Comparison of ENCODE assay signal across 9 cellular contexts in genomic region chr5:96743805-96744559, GRCh38.
DNase-seq lines count a peak whose midpoint lies in the region; ATAC-seq and TF ChIP-seq lines count a peak whose summit lies in the region.
"Had no signal": no experiment of that assay in that cellular context is flagged by ENCODE, and none has a peak within 500 bp of the region (broad histone marks: within the 10 kb centered on the region; RNA-seq: fewer than 3 reads in every experiment).

No MANE protein-coding gene starts in this region.

- H3K4me3 ChIP-seq in heart right ventricle (peak overlapping the region in 6 of 10 donors; percentile 3 to 25 (median 18)), lower lobe of right lung (no peak overlapping the region), transverse colon (no peak overlapping the region)

- in situ Hi-C loops in transverse colon (cut with MboI; ENCODE audit: low pct_ligation_motif_present in 1 of 4, low pct_unique_long_range_greater_than_20kb in 1 of 4, low sequenced_read_pairs in 3 of 4), result loop anchor here in 1 of 4 donors (5.0 kb wide), 1 partner anchor 418 kb away; no protein-coding TSS in a partner anchor

- H3K36me3 ChIP-seq in heart right ventricle (peaks cover 0 to 100% (median 59%) of the 10 kb centered on the region in 9 donors), lower lobe of right lung (peaks cover 100% of the 10 kb centered on the region), transverse colon (peaks cover 0 to 86% (median 33%) of the 10 kb centered on the region in 4 donors)

- peaks cover 4% of the 10 kb centered on the region for H3K9me3 Mint-ChIP-seq in activated naive CD8-positive, alpha-beta T cell treated with anti-CD3 and anti-CD28 coated beads, Interleukin-2, amount 50 U/mL, for 24 hours

- no peak for TF ChIP-seq POLR2A in transverse colon (IDR thresholded peaks at IDR 0.05)

- DNase-seq in heart right ventricle (no peak), cardiac septum (ENCODE audit: low spot score) (no peak), lower lobe of right lung (no peak), transverse colon (peak; percentile 40), amygdala (lab: John Stamatoyannopoulos, UW) (no peak), SKM-1 (lab: John Stamatoyannopoulos, UW; ENCODE audit: unreplicated experiment) (no peak)
- DNase-seq in activated naive CD8-positive, alpha-beta T cell treated with anti-CD3 and anti-CD28 coated beads, Interleukin-2, amount 50 U/mL, for 24 hours, result no peak
- DNase-seq: AML-193 had no signal

- peak in 1 of 8 donors; percentile 3 for ATAC-seq in heart right ventricle
- ATAC-seq in activated naive CD8-positive, alpha-beta T cell treated with anti-CD3 and anti-CD28 coated beads, Interleukin-2, amount 50 U/mL, for 24 hours, result no peak
- no peak for ATAC-seq in lower lobe of right lung
- ATAC-seq in HG02884 (IDR thresholded peaks at IDR 0.05; ENCODE audit: unreplicated experiment), result no peak

- H3K4me3 Mint-ChIP-seq in activated naive CD8-positive, alpha-beta T cell treated with anti-CD3 and anti-CD28 coated beads, Interleukin-2, amount 50 U/mL, for 24 hours, result no peak overlapping the region

- H3K27me3 ChIP-seq in heart right ventricle (no peaks in the 10 kb centered on the region), lower lobe of right lung (ENCODE audit: low read depth) (no peaks in the 10 kb centered on the region), transverse colon (no peaks in the 10 kb centered on the region)

- H3K27ac ChIP-seq in heart right ventricle (peak overlapping the region; percentile 38 to 90 (median 74)), lower lobe of right lung (peak overlapping the region; percentile 27), transverse colon (peak overlapping the region in 3 of 4 donors; percentile 33 to 47 (median 34))

- H3K4me1 ChIP-seq in heart right ventricle (peaks cover 9 to 79% (median 52%) of the 10 kb centered on the region in 9 donors), lower lobe of right lung (peaks cover 4% of the 10 kb centered on the region), transverse colon (peaks cover 0 to 48% (median 6%) of the 10 kb centered on the region in 4 donors)

- peaks cover 30% of the 10 kb centered on the region for H3K36me3 Mint-ChIP-seq in activated naive CD8-positive, alpha-beta T cell treated with anti-CD3 and anti-CD28 coated beads, Interleukin-2, amount 50 U/mL, for 24 hours (ENCODE audit: low read depth)

- WGBS in heart right ventricle, 2 donors, result 85 to 86% methylated on average over 9 of the region's 9 CpGs
- 80 to 89% methylated on average over 9 of the region's 9 CpGs for WGBS in transverse colon (ENCODE audit: low coverage in 1 of 2), 2 donors

- H3K27me3 Mint-ChIP-seq in activated naive CD8-positive, alpha-beta T cell treated with anti-CD3 and anti-CD28 coated beads, Interleukin-2, amount 50 U/mL, for 24 hours, result no peaks in the 10 kb centered on the region

- peak overlapping the region; percentile 67 for H3K27ac Mint-ChIP-seq in activated naive CD8-positive, alpha-beta T cell treated with anti-CD3 and anti-CD28 coated beads, Interleukin-2, amount 50 U/mL, for 24 hours

- no peak for TF ChIP-seq EP300 in transverse colon (IDR thresholded peaks at IDR 0.05; ENCODE audit: low read depth)

- TF ChIP-seq CTCF in heart right ventricle (IDR thresholded peaks at IDR 0.05) (no peak), lower lobe of right lung (IDR thresholded peaks at IDR 0.05) (no peak), transverse colon (IDR thresholded peaks at IDR 0.05) (no peak)

- H3K4me1 Mint-ChIP-seq in activated naive CD8-positive, alpha-beta T cell treated with anti-CD3 and anti-CD28 coated beads, Interleukin-2, amount 50 U/mL, for 24 hours, result peaks cover 22% of the 10 kb centered on the region

- intact Hi-C loops in heart right ventricle (cut with DNase I) (loop anchor here in 5 of 10 donors (5.0 to 10.0 kb wide), 5 partner anchors 37 to 399 kb away; partner anchors contain the start of gene CAST (in 2 of the 5)), cardiac septum (cut with DNase I) (loop anchor here (5.0 to 10.0 kb wide), 4 partner anchors 63 to 399 kb away; partner anchors contain the start of genes CAST, ERAP1 and LNPEP), lower lobe of right lung (cut with DNase I) (no loop called here), transverse colon (cut with DNase I; ENCODE audit: low total_unique reads) (no loop called here)

- no peaks in the 10 kb centered on the region for H3K9me3 ChIP-seq in heart right ventricle
- H3K9me3 ChIP-seq in lower lobe of right lung, result no peaks in the 10 kb centered on the region
- no peaks in the 10 kb centered on the region for H3K9me3 ChIP-seq in transverse colon

Comparison
In these comparisons a context has a peak if more than half of its experiments do, and no peak if none do; other contexts are left out.
1. H3K4me3 ChIP-seq: peak in heart right ventricle (6 of 10); none in lower lobe of right lung (single experiment) and transverse colon (0 of 4).
2. Peak in every context shown above with its lines, with median percentiles within 50 percentile points of each other: H3K27ac ChIP-seq.